In the genomic region with DNA sequence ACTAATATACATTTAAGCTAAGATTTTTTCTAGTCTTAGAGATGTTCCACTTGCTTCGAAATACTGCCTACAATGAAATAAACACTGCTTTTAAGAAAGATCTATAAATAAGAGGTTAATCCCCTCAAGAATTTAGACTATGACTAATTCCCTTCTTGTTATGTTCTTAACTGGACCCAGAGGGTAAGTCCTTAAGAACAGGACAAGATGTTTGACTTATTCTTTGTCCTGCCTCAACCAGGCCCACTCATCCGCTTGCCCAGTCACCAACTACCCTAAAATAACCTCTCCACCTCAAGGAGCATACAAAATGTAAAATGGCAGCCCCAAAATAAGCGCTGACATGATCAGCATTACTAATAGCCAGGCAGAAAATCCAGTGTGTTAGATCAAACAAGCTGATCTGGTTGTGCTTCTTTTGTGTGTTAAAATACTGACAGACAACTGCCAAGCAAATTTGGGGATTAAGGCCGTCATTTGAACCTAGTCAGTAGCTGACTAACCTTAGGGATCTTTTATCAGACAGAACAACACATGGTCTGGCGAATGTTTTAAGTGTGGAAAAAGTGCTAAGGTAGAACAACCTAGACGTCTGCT, we compare ENCODE assay signal across 25 cellular contexts.
DNase-seq lines count a peak whose midpoint lies in the region; ATAC-seq and TF ChIP-seq lines count a peak whose summit lies in the region.
"Had no signal": no experiment of that assay in that cellular context is flagged by ENCODE, and none has a peak within 500 bp of the region (broad histone marks: within the 10 kb centered on the region; RNA-seq: fewer than 3 reads in every experiment).

No MANE protein-coding gene starts in this region.

- CTCF ChIA-PET in IMR-90 (lab: Yijun Ruan, JAX), result no interaction called here

- H3K18ac ChIP-seq in IMR-90 (ENCODE audit: low read depth, low read length), result no peak overlapping the region
- no peak overlapping the region for H3K18ac ChIP-seq in mesenchymal stem cell (ENCODE audit: low read depth in 1 of 2, low read length in 2 of 2)

- H3K27ac ChIP-seq in IMR-90 (ENCODE audit: insufficient read depth, low read length), result no peak overlapping the region
- H3K27ac ChIP-seq in ectodermal cell (ENCODE audit: insufficient read depth, low read depth, low read length, poor library complexity, severe bottlenecking), result peak overlapping the region; percentile 18
- H3K27ac ChIP-seq in mesenchymal stem cell (ENCODE audit: low read length, poor library complexity, severe bottlenecking), result no peak overlapping the region
- H3K27ac ChIP-seq: ascending aorta, GM23248, parathyroid adenoma, SJSA1, testis, vagina had no signal

- H4K8ac ChIP-seq in IMR-90 (ENCODE audit: low read depth in 2 of 2, low read length in 2 of 2) (peak overlapping the region; percentile 12 to 32; a peak in 1 of 4 replicates), mesenchymal stem cell (ENCODE audit: low read length) (no peak overlapping the region)

- peak; percentile 82 for ATAC-seq in IMR-90 (ENCODE audit: low read depth)
- ATAC-seq in HG03457 (IDR thresholded peaks at IDR 0.05; ENCODE audit: unreplicated experiment), result no peak
- ATAC-seq: left lobe of liver; naive thymus-derived CD8-positive, alpha-beta T cell; stimulated activated memory B cell treated with anti-CD40 and anti-IgM and Interleukin-4, amounts not matched to agents 10 μg/mL and 1 μg/mL and 100 μg/mL, for 72 hours had no signal

- H4K91ac ChIP-seq in IMR-90 (ENCODE audit: insufficient read depth, low read depth, low read length) (no peak overlapping the region; the same call in 1 of the 2 replicates), mesenchymal stem cell (ENCODE audit: low read length) (no peak overlapping the region)

- peak overlapping the region; percentile 30 for H2AK9ac ChIP-seq in IMR-90 (replicated peaks; ENCODE audit: low read depth, low read length, poor library complexity)

- H4K20me1 ChIP-seq in IMR-90 (ENCODE audit: insufficient read depth, low read length), result no peaks in the 10 kb centered on the region

- H2BK5ac ChIP-seq in IMR-90 (ENCODE audit: low read depth, low read length, poor library complexity, severe bottlenecking) (no peak overlapping the region), mesenchymal stem cell (ENCODE audit: low read depth, low read length, poor library complexity, severe bottlenecking) (no peak overlapping the region)

- no peak overlapping the region for H3K23ac ChIP-seq in IMR-90 (ENCODE audit: low read depth, low read length)
- H3K23ac ChIP-seq in mesenchymal stem cell (ENCODE audit: low read length in 2 of 2), result no peak overlapping the region

- H3K14ac ChIP-seq in IMR-90 (replicated peaks; ENCODE audit: low read depth, low read length), result peak overlapping the region; percentile 43; the same call in 1 of the 2 replicates
- H3K14ac ChIP-seq in mesenchymal stem cell (ENCODE audit: low read length in 2 of 2), result no peak overlapping the region

- H2BK15ac ChIP-seq in IMR-90 (ENCODE audit: low read depth, low read length) (peak overlapping the region; percentile 61; the same call in 1 of the 3 replicates), mesenchymal stem cell (ENCODE audit: low read depth, poor library complexity, severe bottlenecking) (no peak overlapping the region)

- no peak overlapping the region for H3K4me3 ChIP-seq in IMR-90 (ENCODE audit: insufficient read depth, low read depth, low read length)
- no peak overlapping the region for H3K4me3 ChIP-seq in ectodermal cell (ENCODE audit: insufficient read depth, low read depth, low read length)
- H3K4me3 ChIP-seq in mesenchymal stem cell (ENCODE audit: insufficient read depth in 1 of 2, low read depth in 1 of 2, low read length in 2 of 2), result no peak overlapping the region
- H3K4me3 ChIP-seq: ascending aorta, GM23248, SJSA1, testis, vagina had no signal

- H2BK120ac ChIP-seq in IMR-90 (ENCODE audit: low read depth, low read length) (peak overlapping the region; percentile 44), mesenchymal stem cell (ENCODE audit: low read depth, low read length) (no peak overlapping the region)

- H3K4ac ChIP-seq in IMR-90 (ENCODE audit: low read depth, low read length), result 0 out of 2 replicates have a peak overlapping the region, but pooled peaks have one; percentile 6
- no peak overlapping the region for H3K4ac ChIP-seq in mesenchymal stem cell (ENCODE audit: low read depth in 1 of 2, low read length in 2 of 2)

- peak overlapping the region; percentile 68; the same call in 1 of the 2 replicates for H2BK20ac ChIP-seq in IMR-90 (ENCODE audit: low read depth, low read length)

- H2AFZ ChIP-seq in IMR-90 (replicated peaks; ENCODE audit: low read length, poor library complexity) (peak overlapping the region; percentile 24), mesenchymal stem cell (ENCODE audit: low read depth, low read length) (no peak overlapping the region)
- H2AFZ ChIP-seq: GM23248, parathyroid adenoma had no signal

- intact Hi-C loops in IMR-90 (cut with micrococcal nuclease), result no loop called here

- H3K56ac ChIP-seq in IMR-90 (ENCODE audit: extremely low read depth, insufficient read depth, low read length), result no peak overlapping the region

- H3K9ac ChIP-seq in IMR-90 (ENCODE audit: low read depth, low read length) (no peak overlapping the region), mesenchymal stem cell (ENCODE audit: low read length) (no peak overlapping the region)
- H3K9ac ChIP-seq: GM23248, parathyroid adenoma had no signal

- in situ Hi-C loops in IMR-90 (cut with MboI; ENCODE audit: low sequenced_read_pairs), result no loop called here

- H2AK5ac ChIP-seq in IMR-90 (ENCODE audit: low read depth, low read length) (no peak overlapping the region), mesenchymal stem cell (ENCODE audit: low read length, severe bottlenecking) (no peak overlapping the region)

- peak overlapping the region in 1 of 2 experiments; percentile 4 for H2BK12ac ChIP-seq in mesenchymal stem cell (ENCODE audit: low read length in 2 of 2)

- no CpG with 5 or more reads among the region's 6 CpGs for WGBS in IMR-90 (ENCODE audit: extremely low coverage in 2 of 2, insufficient read length in 1 of 2), 2 experiments
- WGBS in ectodermal cell, 2 experiments, result 73 to 92% methylated on average over 4 to 6 of the region's 6 CpGs
- WGBS in mesenchymal stem cell, result 89% methylated on average over 4 of the region's 6 CpGs

- no peak for TF ChIP-seq RAD21 in IMR-90 (IDR thresholded peaks at IDR 0.05; ENCODE audit: low read length)

- DNase-seq in IMR-90, result peak; percentile 41
- DNase-seq in mesenchymal stem cell, result peak; percentile 40
- no peak for DNase-seq in AML-193 (lab: John Stamatoyannopoulos, UW)
- no peak for DNase-seq in NAMALWA (ENCODE audit: low spot score)
- no peak for DNase-seq in stimulated activated CD4-positive, alpha-beta T cell treated with anti-CD3 and anti-CD28 coated beads, Interleukin-4, amount 100 ng/mL, for 1 hour
- DNase-seq: activated CD4-positive, alpha-beta T cell treated with anti-CD3 and anti-CD28 coated beads for 4 hours; CD8-positive, alpha-beta memory T cell; DND-41; effector CD8-positive, alpha-beta T cell; GM23248; head of caudate nucleus; MM.1S; naive thymus-derived CD8-positive, alpha-beta T cell; NCI-H1436 treated with DMSO at 0.1 percent for 48 hours; NCI-H510A; stimulated activated CD4-positive, alpha-beta T cell treated with anti-CD3 and anti-CD28 coated beads, Interleukin-2, amount 100 ng/mL, for 24 hours; testis had no signal

- H3K79me1 ChIP-seq in IMR-90 (ENCODE audit: low read depth in 1 of 2, low read length in 2 of 2) (0 out of 4 replicates have a peak, but pooled peaks cover 0 to 3% of the 10 kb centered on the region in 2 experiments), mesenchymal stem cell (replicated peaks; ENCODE audit: low read length, poor library complexity, severe bottlenecking) (peaks cover 18% of the 10 kb centered on the region)

- H4K5ac ChIP-seq in IMR-90 (ENCODE audit: low read depth, low read length), result no peak overlapping the region

- BruUV-seq in IMR-90 (replicated peaks; lab: Mats Ljungman, UMichigan), result no TSS peak

- TF ChIP-seq CTCF in IMR-90 (conservative IDR thresholded peaks at IDR 0.05; ENCODE audit: low read depth, low read length), result no peak

- H3K36me3 ChIP-seq in IMR-90 (ENCODE audit: control insufficient read depth, insufficient read depth, low read length) (no peaks in the 10 kb centered on the region), ectodermal cell (ENCODE audit: control insufficient read depth, insufficient read depth, low read length) (no peaks in the 10 kb centered on the region), mesenchymal stem cell (ENCODE audit: control insufficient read depth in 1 of 2, insufficient read depth in 2 of 2, low read depth in 1 of 2, low read length in 2 of 2) (peaks cover 0 to 4% of the 10 kb centered on the region in 2 experiments)
- H3K36me3 ChIP-seq: ascending aorta, SJSA1 had no signal

- H3K9me3 ChIP-seq in IMR-90 (ENCODE audit: control insufficient read depth, insufficient read depth, low read length) (no peaks in the 10 kb centered on the region), ectodermal cell (ENCODE audit: control insufficient read depth, low read length) (no peaks in the 10 kb centered on the region), mesenchymal stem cell (ENCODE audit: control insufficient read depth, low read length) (no peaks in the 10 kb centered on the region)
- H3K9me3 ChIP-seq: ascending aorta, SJSA1, testis, vagina had no signal

- H3K4me1 ChIP-seq in IMR-90 (ENCODE audit: control insufficient read depth, insufficient read depth, low read length), result peaks cover 10% of the 10 kb centered on the region
- H3K4me1 ChIP-seq in ectodermal cell (ENCODE audit: control insufficient read depth, insufficient read depth, low read length), result peaks cover 8% of the 10 kb centered on the region
- H3K4me1 ChIP-seq in mesenchymal stem cell (ENCODE audit: control insufficient read depth, insufficient read depth, low read depth, low read length), result peaks cover 5% of the 10 kb centered on the region
- H3K4me1 ChIP-seq: parathyroid adenoma had no signal

- POLR2A ChIA-PET in IMR-90 (lab: Charles Lee; ENCODE audit: unreplicated experiment), result no interaction called here

- no peak for TF ChIP-seq POLR2A in IMR-90 (IDR thresholded peaks at IDR 0.05; ENCODE audit: low read depth, low read length)

- H3K27me3 ChIP-seq in IMR-90 (ENCODE audit: control insufficient read depth, insufficient read depth, low read length), result no peaks in the 10 kb centered on the region
- H3K27me3 ChIP-seq in ectodermal cell (ENCODE audit: control insufficient read depth, insufficient read depth, low read length, poor library complexity, severe bottlenecking), result no peaks in the 10 kb centered on the region
- H3K27me3 ChIP-seq in mesenchymal stem cell (ENCODE audit: control insufficient read depth in 1 of 2, insufficient read depth in 1 of 2, low read length in 2 of 2), result no peaks in the 10 kb centered on the region
- H3K27me3 ChIP-seq: ascending aorta, SJSA1, testis, vagina had no signal

- H3K4me2 ChIP-seq in IMR-90 (ENCODE audit: low read depth, low read length), result 0 out of 2 replicates have a peak overlapping the region, but pooled peaks have one; percentile 8
- no peak overlapping the region for H3K4me2 ChIP-seq in mesenchymal stem cell (ENCODE audit: low read length, poor library complexity, severe bottlenecking)

- dilution Hi-C loops in IMR-90 (cut with HindIII; ENCODE audit: low sequenced_read_pairs, unreplicated experiment), result no loop called here

- peaks cover 4% of the 10 kb centered on the region for H3K9me1 ChIP-seq in IMR-90 (ENCODE audit: insufficient read depth, low read length)

TF ChIP-seq in IMR-90, 13 proteins besides CTCF, POLR2A, EP300 and RAD21 (continues in another document):
- no peak for TF ChIP-seq MXI1 (IDR thresholded peaks at IDR 0.05; ENCODE audit: borderline replicate concordance, low read depth, low read length)

Comparison
In these comparisons a context has a peak if more than half of its experiments do, and no peak if none do; other contexts are left out.
1. DNase-seq: peak in IMR-90 (single experiment) and mesenchymal stem cell (single experiment); none in AML-193 (0 of 2), NAMALWA (single experiment) and stimulated activated CD4-positive, alpha-beta T cell treated with anti-CD3 and anti-CD28 coated beads, Interleukin-4, amount 100 ng/mL, for 1 hour (single experiment).